1 cellular context compared by ENCODE assay signal in genomic region chr12:55220725-55221124, GRCh38.
TF ChIP-seq lines count a peak whose summit lies in the region.

Gene OR10A7, plus strand, starts transcription at chr12:55221025. Its CDS starts 0 bp downstream, at chr12:55221025.

TF ChIP-seq in GM23338, 12 proteins besides CTCF, POLR2A, EP300 and RAD21 (continued from another document):
- TF ChIP-seq ZNF462 (CRISPR knock-in tag; IDR thresholded peaks at IDR 0.05): no peak
- TF ChIP-seq POLR2AphosphoS5 (IDR thresholded peaks at IDR 0.05; ENCODE audit: low read depth): no peak
- TF ChIP-seq ZNF331 (CRISPR knock-in tag; IDR thresholded peaks at IDR 0.05; ENCODE audit: low read depth): no peak
- TF ChIP-seq REST (IDR thresholded peaks at IDR 0.05; ENCODE audit: unreplicated experiment): no peak
- no peak for TF ChIP-seq STAT1 (IDR thresholded peaks at IDR 0.05; ENCODE audit: unreplicated experiment)
- no peak for TF ChIP-seq CREB1 (CRISPR knock-in tag; IDR thresholded peaks at IDR 0.05; ENCODE audit: low read depth)
- TF ChIP-seq EZH2 (IDR thresholded peaks at IDR 0.05; ENCODE audit: low read depth, unreplicated experiment): no peak
- no peak for TF ChIP-seq ETS1 (IDR thresholded peaks at IDR 0.05)
- no peak for TF ChIP-seq NANOG (IDR thresholded peaks at IDR 0.05; ENCODE audit: borderline replicate concordance)
- TF ChIP-seq EZH2phosphoT487 (IDR thresholded peaks at IDR 0.05; ENCODE audit: unreplicated experiment): no peak
- TF ChIP-seq ZNF114 (CRISPR knock-in tag; IDR thresholded peaks at IDR 0.05): no peak
